Comparison of ENCODE assay signal across 9 cellular contexts in the genomic region with DNA sequence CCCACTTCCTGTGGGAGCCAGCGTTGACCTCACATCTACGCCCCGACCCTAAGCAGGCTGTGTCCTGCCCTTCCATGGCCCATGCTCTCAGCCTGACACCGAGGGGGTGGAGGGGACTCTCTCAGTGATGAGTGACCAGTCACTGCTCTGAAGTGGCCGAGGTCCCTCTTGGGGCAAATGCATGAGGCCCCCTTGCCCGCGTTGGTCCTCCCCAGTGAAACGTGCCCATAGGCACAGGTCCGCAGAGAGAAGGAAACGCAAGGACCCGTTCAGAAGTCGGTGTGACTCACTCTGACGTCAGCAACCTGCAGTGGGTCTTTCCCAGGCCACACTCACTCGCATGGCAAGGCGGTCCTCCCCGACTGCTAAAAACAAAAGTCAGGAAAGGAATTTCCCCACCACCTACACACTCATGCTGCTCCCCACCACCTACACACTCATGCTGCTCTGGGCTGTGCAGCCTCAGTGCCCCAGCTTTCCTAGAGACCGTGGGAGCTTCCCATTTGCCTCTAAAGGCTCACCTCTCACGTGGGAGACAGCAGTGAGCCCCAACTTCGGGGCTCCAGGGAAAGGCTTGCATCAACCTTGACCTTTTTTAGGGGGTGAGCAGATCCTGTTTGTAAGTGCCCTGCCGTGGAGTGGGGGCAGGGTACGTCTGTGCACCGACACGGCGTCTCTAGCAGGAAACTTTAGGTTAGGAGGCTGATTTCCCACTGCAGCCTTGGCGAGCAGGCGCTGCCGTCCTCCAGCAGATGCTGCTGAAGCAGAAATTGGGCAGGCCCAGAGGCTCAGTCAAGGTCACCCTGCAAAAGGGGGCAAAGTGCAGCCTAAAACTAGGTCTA. TPM values are rescaled to one million over a fixed set of nuclear protein-coding genes. Genes with fewer than 3 reads are reported as not detected.
A peak's percentile ranks its signal among the peaks of the same experiment; 100 is the strongest.
DNase-seq lines count a peak whose midpoint lies in the region; ATAC-seq and TF ChIP-seq lines count a peak whose summit lies in the region.
"Had no signal": no experiment of that assay in that cellular context is flagged by ENCODE, and none has a peak within 500 bp of the region (broad histone marks: within the 10 kb centered on the region; RNA-seq: fewer than 3 reads in every experiment).

No MANE protein-coding gene starts in this region.

- H3K36me3 ChIP-seq in adipocyte (ENCODE audit: control insufficient read depth, insufficient read depth, low read length, severe bottlenecking), result no peaks in the 10 kb centered on the region
- no peaks in the 10 kb centered on the region for H3K36me3 ChIP-seq in neuronal stem cell (replicated peaks in 1 of 2; ENCODE audit: control insufficient read depth in 2 of 2, insufficient read depth in 2 of 2, low read length in 2 of 2)

- H4K91ac ChIP-seq in neuronal stem cell (ENCODE audit: low read depth, low read length, poor library complexity), result no peak overlapping the region

- peak overlapping the region; percentile 17 for H2AFZ ChIP-seq in neuronal stem cell (ENCODE audit: low read length)

- H3K9me3 ChIP-seq in adipocyte (ENCODE audit: control insufficient read depth, low read length), result peaks cover 12% of the 10 kb centered on the region
- peaks cover 0 to 5% of the 10 kb centered on the region in 2 donors for H3K9me3 ChIP-seq in neuronal stem cell (replicated peaks in 1 of 2; ENCODE audit: control insufficient read depth in 2 of 2, insufficient read depth in 1 of 2, low read depth in 1 of 2, low read length in 2 of 2)

- peaks cover 24% of the 10 kb centered on the region for H3K27me3 Mint-ChIP-seq in nephron progenitor cell (ENCODE audit: low read depth, poor library complexity)

- no CpG with 5 or more reads among the region's 27 CpGs for WGBS in neuronal stem cell (ENCODE audit: extremely low coverage in 2 of 2, insufficient read length in 2 of 2, insufficient replicate concordance in 1 of 2), 2 donors

- H2BK5ac ChIP-seq in neuronal stem cell (ENCODE audit: low read length), result no peak overlapping the region

- H3K4me3 Mint-ChIP-seq in nephron progenitor cell, result no peak overlapping the region

- TF ChIP-seq POLR2A in GM18505 (IDR thresholded peaks at IDR 0.05; ENCODE audit: borderline replicate concordance, extremely low read depth, insufficient read depth, insufficient read length), result peak; percentile 25

- peak overlapping the region; percentile 62 for H3K18ac ChIP-seq in neuronal stem cell (ENCODE audit: low read length)

- H3K27me3 ChIP-seq in adipocyte (replicated peaks; ENCODE audit: control insufficient read depth, insufficient read depth, low read length) (peaks cover 61% of the 10 kb centered on the region), neuronal stem cell (ENCODE audit: control insufficient read depth in 3 of 3, insufficient read depth in 3 of 3, low read depth in 1 of 3, low read length in 3 of 3) (no peaks in the 10 kb centered on the region)

- no peaks in the 10 kb centered on the region for H3K36me3 Mint-ChIP-seq in nephron progenitor cell (ENCODE audit: low read depth)

- no peak overlapping the region for H3K27ac Mint-ChIP-seq in nephron progenitor cell

- DNase-seq in T follicular helper cell (ENCODE audit: low read depth) (peak; percentile 88), adipocyte (ENCODE audit: low read depth) (peak; percentile 8), neuronal stem cell (ENCODE audit: low spot score) (no peak), SKM-1 (lab: John Stamatoyannopoulos, UW; ENCODE audit: unreplicated experiment) (no peak), hippocampal formation (lab: John Stamatoyannopoulos, UW) (no peak), nephron progenitor cell (no peak)

- TF ChIP-seq CTCF in nephron progenitor cell (IDR thresholded peaks at IDR 0.05), result no peak

- H3K27ac ChIP-seq in neuronal stem cell (replicated peaks; ENCODE audit: low read length), result no peak overlapping the region

- H2AK5ac ChIP-seq in neuronal stem cell (ENCODE audit: low read depth, low read length), result no peak overlapping the region

- peak; percentile 68 for ATAC-seq in GM18505 (IDR thresholded peaks at IDR 0.05; ENCODE audit: unreplicated experiment)
- peak; percentile 79 for ATAC-seq in HG02852 (IDR thresholded peaks at IDR 0.05; ENCODE audit: unreplicated experiment)

- H3K14ac ChIP-seq in neuronal stem cell (ENCODE audit: low read length), result no peak overlapping the region

- no peak overlapping the region for H3K9ac ChIP-seq in adipocyte (ENCODE audit: low read length)
- H3K9ac ChIP-seq in neuronal stem cell (ENCODE audit: low read depth, low read length, poor library complexity), result no peak overlapping the region

- no peak overlapping the region for H2BK120ac ChIP-seq in neuronal stem cell (ENCODE audit: low read depth, low read length)

- no peak overlapping the region for H3K4me2 ChIP-seq in neuronal stem cell (ENCODE audit: insufficient read depth, low read length, poor library complexity, severe bottlenecking)

- no peak overlapping the region for H4K8ac ChIP-seq in neuronal stem cell (ENCODE audit: low read depth, low read length)

- H3K4me1 ChIP-seq in adipocyte (ENCODE audit: control insufficient read depth, insufficient read depth, low read length), result no peaks in the 10 kb centered on the region
- H3K4me1 ChIP-seq in neuronal stem cell (ENCODE audit: control insufficient read depth in 2 of 2, insufficient read depth in 1 of 2, low read depth in 1 of 2, low read length in 2 of 2), result peaks cover 0 to 5% of the 10 kb centered on the region in 2 donors

- H3K4me3 ChIP-seq in adipocyte (ENCODE audit: low read length) (no peak overlapping the region), neuronal stem cell (ENCODE audit: low read length in 2 of 2) (peak overlapping the region in 1 of 2 donors; percentile 49)
- H3K4me3 ChIP-seq: skin epidermis had no signal

- no peak overlapping the region for H2BK12ac ChIP-seq in neuronal stem cell (ENCODE audit: low read length)

- H3K4ac ChIP-seq in neuronal stem cell (ENCODE audit: low read length), result no peak overlapping the region

- H3K23ac ChIP-seq in neuronal stem cell (ENCODE audit: low read depth, low read length, poor library complexity), result peak overlapping the region; percentile 46

- no peaks in the 10 kb centered on the region for H3K9me3 Mint-ChIP-seq in nephron progenitor cell

- H3K79me1 ChIP-seq in neuronal stem cell (ENCODE audit: low read depth, low read length), result no peaks in the 10 kb centered on the region

- H3K4me1 Mint-ChIP-seq in nephron progenitor cell, result peaks cover 17% of the 10 kb centered on the region

- H2BK15ac ChIP-seq in neuronal stem cell (ENCODE audit: low read length), result peak overlapping the region; percentile 64

RNA-seq across cellular contexts. Expression of a gene that starts 11.4 kb away (rescaled TPM):
- not detected for polyA plus RNA-seq in neuronal stem cell (2013, experiment 1 of 2)
- polyA plus RNA-seq in neuronal stem cell (2013, experiment 2 of 2), result not detected

RNA-seq across cellular contexts. Expression of a gene that starts 19.3 kb away (rescaled TPM):
- not detected for polyA plus RNA-seq in neuronal stem cell (2013, experiment 1 of 2)
- not detected for polyA plus RNA-seq in neuronal stem cell (2013, experiment 2 of 2)

RNA-seq across cellular contexts. Expression of a gene that starts 48.8 kb away (rescaled TPM):
- polyA plus RNA-seq in neuronal stem cell (2013, experiment 1 of 2), result not detected
- polyA plus RNA-seq in neuronal stem cell (2013, experiment 2 of 2), result not detected

Comparison
In these comparisons a context has a peak if more than half of its experiments do, and no peak if none do; other contexts are left out.
1. DNase-seq: peak in T follicular helper cell (single experiment) and adipocyte (single experiment); none in neuronal stem cell (single experiment), SKM-1 (single experiment), hippocampal formation (0 of 2) and nephron progenitor cell (single experiment).